23 cellular contexts compared by ENCODE assay signal in the genomic region with DNA sequence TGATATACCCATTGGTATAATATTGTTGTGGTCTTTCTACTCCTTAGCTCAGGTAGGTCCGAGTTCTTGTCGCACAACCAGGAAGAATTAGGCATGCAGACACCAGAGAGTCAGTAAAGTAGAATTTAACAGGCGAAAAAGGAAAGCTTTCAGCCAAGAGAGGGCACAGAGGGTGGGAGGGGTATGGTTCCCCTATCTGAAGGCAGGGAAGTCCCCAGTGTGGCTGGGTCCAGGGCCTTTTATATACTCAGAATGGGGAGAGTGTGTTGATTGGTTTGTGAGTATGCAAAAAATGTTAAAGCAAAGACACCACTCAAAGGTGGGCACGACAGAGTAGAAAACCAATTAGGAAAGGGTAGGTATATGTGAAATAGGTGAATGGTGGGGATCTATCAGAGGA. TPM values are rescaled to one million over a fixed set of nuclear protein-coding genes. Genes with fewer than 3 reads are reported as not detected.
DNase-seq lines count a peak whose midpoint lies in the region; ATAC-seq and TF ChIP-seq lines count a peak whose summit lies in the region.
"Had no signal": no experiment of that assay in that cellular context is flagged by ENCODE, and none has a peak within 500 bp of the region (broad histone marks: within the 10 kb centered on the region; RNA-seq: fewer than 3 reads in every experiment).

No MANE protein-coding gene starts in this region.

- peak overlapping the region; percentile 46 for H3K27ac Mint-ChIP-seq in activated naive CD4-positive, alpha-beta T cell treated with anti-CD3 and anti-CD28 coated beads, Interleukin-2, amount 50 U/mL, for 24 hours
- H3K27ac Mint-ChIP-seq: brain, immature natural killer cell had no signal

- H3K36me3 ChIP-seq in PC-3 (ENCODE audit: low read depth, low read length) = peaks cover 3% of the 10 kb centered on the region; the same call in 1 of the 2 replicates
- H3K36me3 ChIP-seq: adrenal gland, BE2C had no signal

- no peaks in the 10 kb centered on the region for H3K9me2 ChIP-seq in PC-3 (replicated peaks; ENCODE audit: low read length)

- peaks cover 21% of the 10 kb centered on the region for H3K4me1 Mint-ChIP-seq in activated naive CD4-positive, alpha-beta T cell treated with anti-CD3 and anti-CD28 coated beads, Interleukin-2, amount 50 U/mL, for 24 hours
- H3K4me1 Mint-ChIP-seq: brain, immature natural killer cell had no signal

- H3K4me2 ChIP-seq in PC-3 (ENCODE audit: low read length) = peak overlapping the region; percentile 38; the same call in 1 of the 2 replicates

- TSS peak; percentile 43 for BruUV-seq in PC-3 (replicated peaks; lab: Mats Ljungman, UMichigan)

- no peak overlapping the region for H3K4me3 Mint-ChIP-seq in activated naive CD4-positive, alpha-beta T cell treated with anti-CD3 and anti-CD28 coated beads, Interleukin-2, amount 50 U/mL, for 24 hours
- H3K4me3 Mint-ChIP-seq: activated T-cell treated with anti-CD3 and anti-CD28 coated beads, Interleukin-2, amount 50 U/mL, for 4 hours; brain; immature natural killer cell had no signal

- CTCF ChIA-PET in PC-3 (lab: Charles Lee) = no interaction called here

- H3K27me3 ChIP-seq in PC-3 (ENCODE audit: low read length) = no peaks in the 10 kb centered on the region
- H3K27me3 ChIP-seq: adrenal gland, BE2C had no signal

- H3K9me3 Mint-ChIP-seq in activated naive CD4-positive, alpha-beta T cell treated with anti-CD3 and anti-CD28 coated beads, Interleukin-2, amount 50 U/mL, for 24 hours = no peaks in the 10 kb centered on the region

- H3K4me3 ChIP-seq in PC-3 (ENCODE audit: low read length) = no peak overlapping the region
- H3K4me3 ChIP-seq: adrenal gland, psoas muscle had no signal

- H3K4me1 ChIP-seq in PC-3 (ENCODE audit: insufficient read depth, low read length) = peaks cover 46% of the 10 kb centered on the region
- H3K4me1 ChIP-seq: psoas muscle had no signal

- no peak overlapping the region for H2AFZ ChIP-seq in PC-3 (ENCODE audit: low read length)

- peaks cover 16% of the 10 kb centered on the region for H3K79me2 ChIP-seq in PC-3 (ENCODE audit: low read length)

- no peaks in the 10 kb centered on the region for H3K9me3 ChIP-seq in PC-3 (ENCODE audit: low read length)
- H3K9me3 ChIP-seq: adrenal gland, BE2C, psoas muscle had no signal

- peak overlapping the region; percentile 96 for H3K27ac ChIP-seq in PC-3 (ENCODE audit: low read length)
- H3K27ac ChIP-seq: 22Rv1, adrenal gland, psoas muscle had no signal

- H3K9ac ChIP-seq in PC-3 (ENCODE audit: low read length) = peak overlapping the region; percentile 85

- H3F3A ChIP-seq in PC-3 (ENCODE audit: low read length, unreplicated experiment) = no peaks in the 10 kb centered on the region

- no peaks in the 10 kb centered on the region for H3K27me3 Mint-ChIP-seq in activated naive CD4-positive, alpha-beta T cell treated with anti-CD3 and anti-CD28 coated beads, Interleukin-2, amount 50 U/mL, for 24 hours
- H3K27me3 Mint-ChIP-seq: brain had no signal

- peaks cover 23% of the 10 kb centered on the region for H3K36me3 Mint-ChIP-seq in activated naive CD4-positive, alpha-beta T cell treated with anti-CD3 and anti-CD28 coated beads, Interleukin-2, amount 50 U/mL, for 24 hours

- no peaks in the 10 kb centered on the region for H4K20me1 ChIP-seq in PC-3 (ENCODE audit: low read length)

- no peak for DNase-seq in activated naive CD4-positive, alpha-beta T cell treated with anti-CD3 and anti-CD28 coated beads, Interleukin-2, amount 50 U/mL, for 16 hours
- DNase-seq in PC-3 (no peak), NCI-H1930 (lab: John Stamatoyannopoulos, UW) (no peak), NCI-H2196 (lab: John Stamatoyannopoulos, UW; ENCODE audit: unreplicated experiment) (no peak), NCI-H1048 (lab: John Stamatoyannopoulos, UW) (no peak)
- DNase-seq: activated CD4-positive, alpha-beta T cell treated with anti-CD3 and anti-CD28 coated beads for 48 hours; activated T-cell treated with anti-CD3 and anti-CD28 coated beads, Interleukin-2, amount 50 U/mL, for 4 hours; adrenal gland; BE2C; effector CD8-positive, alpha-beta T cell; GF-D8; immature natural killer cell; Karpas-422; NCI-H2171; NCI-H524 treated with DMSO at 0.1 percent for 48 hours; psoas muscle; T-helper 2 cell; trophoblast cell had no signal

- POLR2A ChIA-PET in PC-3 (lab: Charles Lee; ENCODE audit: unreplicated experiment) = no interaction called here

- ATAC-seq in HG02852 (IDR thresholded peaks at IDR 0.05; ENCODE audit: unreplicated experiment) (peak; percentile 55), PC-3 (no peak), HG03108 (IDR thresholded peaks at IDR 0.05; ENCODE audit: unreplicated experiment) (no peak)
- ATAC-seq: activated T-cell treated with anti-CD3 and anti-CD28 coated beads, Interleukin-2, amount 50 U/mL, for 4 hours; psoas muscle had no signal

- TF ChIP-seq CTCF in PC-3 (conservative IDR thresholded peaks at IDR 0.05; ENCODE audit: low read depth, low read length) = no peak

- intact Hi-C loops in PC-3 (cut with micrococcal nuclease) = no loop called here

RNA-seq across cellular contexts. Expression of a gene that starts 53.9 kb away (rescaled TPM):
- 8.6 and 15.4 TPM in 2 replicates for total RNA-seq in PC-3 (2014; rRNA removed)
